In the genomic region with DNA sequence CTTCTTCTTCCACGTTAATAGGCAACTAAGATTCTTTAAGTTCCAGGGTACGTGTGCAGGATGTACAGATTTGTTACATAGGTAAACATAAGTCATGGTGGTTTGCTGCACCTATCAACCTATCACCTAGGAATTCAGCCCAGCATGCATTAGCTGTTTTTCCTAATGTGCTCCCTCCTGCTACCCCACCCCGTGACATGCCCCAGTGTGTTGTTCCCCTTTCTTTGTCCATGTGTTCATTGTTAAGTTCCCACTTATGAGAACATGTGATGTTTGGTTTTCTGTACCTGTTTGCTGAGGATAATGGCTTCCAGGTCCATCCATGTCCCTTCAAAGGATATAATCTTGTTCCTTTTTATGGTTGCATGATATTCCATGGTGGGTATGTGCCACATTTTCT, we compare ENCODE assay signal across 25 cellular contexts. TPM values are rescaled to one million over a fixed set of nuclear protein-coding genes. Genes with fewer than 3 reads are reported as not detected.
DNase-seq lines count a peak whose midpoint lies in the region; ATAC-seq and TF ChIP-seq lines count a peak whose summit lies in the region.
"Had no signal": no experiment of that assay in that cellular context is flagged by ENCODE, and none has a peak within 500 bp of the region (broad histone marks: within the 10 kb centered on the region; RNA-seq: fewer than 3 reads in every experiment).

No MANE protein-coding gene starts in this region.

- BruUV-seq in A673 (replicated peaks; lab: Mats Ljungman, UMichigan) (TSS peak; percentile 6), PC-9 (replicated peaks; lab: Mats Ljungman, UMichigan) (TSS peak; percentile 10)

- H3K9me2 ChIP-seq in PC-9 (ENCODE audit: insufficient read depth) = no peaks in the 10 kb centered on the region

- H3K9me3 ChIP-seq in A673 (ENCODE audit: low read depth, low read length, poor library complexity, severe bottlenecking) (no peaks in the 10 kb centered on the region), PC-9 (ENCODE audit: insufficient read depth, low read depth) (no peaks in the 10 kb centered on the region), psoas muscle (no peaks in the 10 kb centered on the region)
- H3K9me3 ChIP-seq: HAP-1, SJSA1 had no signal

- no peaks in the 10 kb centered on the region for H3K4me1 ChIP-seq in A673 (ENCODE audit: insufficient read depth, low read length, poor library complexity, severe bottlenecking)
- H3K4me1 ChIP-seq in PC-9 (replicated peaks; ENCODE audit: insufficient read depth) = no peaks in the 10 kb centered on the region
- no peaks in the 10 kb centered on the region for H3K4me1 ChIP-seq in psoas muscle
- H3K4me1 ChIP-seq: HAP-1, SJSA1 had no signal

- no peak overlapping the region for H3K27ac ChIP-seq in A673 (ENCODE audit: low read depth, low read length, poor library complexity, severe bottlenecking)
- no peak overlapping the region for H3K27ac ChIP-seq in PC-9
- no peak overlapping the region for H3K27ac ChIP-seq in psoas muscle
- H3K27ac ChIP-seq: HL-60, KMS-11, SJSA1 had no signal

- H3K4me1 Mint-ChIP-seq in naive thymus-derived CD8-positive, alpha-beta T cell = peaks cover 0 to 3% (median 1%) of the 10 kb centered on the region in 4 donors
- H3K4me1 Mint-ChIP-seq: IgD-negative memory B cell had no signal

- H3K36me3 ChIP-seq in A673 (ENCODE audit: insufficient read depth, low read length, poor library complexity, severe bottlenecking) = peaks cover 13% of the 10 kb centered on the region
- H3K36me3 ChIP-seq in PC-9 (ENCODE audit: low read depth) = no peaks in the 10 kb centered on the region; the same call in 1 of the 2 replicates
- peaks cover 0 to 39% of the 10 kb centered on the region in 2 donors for H3K36me3 ChIP-seq in psoas muscle (ENCODE audit: insufficient read depth in 1 of 2, low read depth in 1 of 2)

- H3K27me3 Mint-ChIP-seq in naive thymus-derived CD8-positive, alpha-beta T cell = peaks cover 0 to 11% (median 0%) of the 10 kb centered on the region in 5 donors

- CTCF ChIA-PET in A673 (lab: Charles Lee) = no interaction called here
- CTCF ChIA-PET in PC-9 (lab: Charles Lee) = no interaction called here

- H3K9me3 Mint-ChIP-seq in naive thymus-derived CD8-positive, alpha-beta T cell = no peaks in the 10 kb centered on the region
- H3K9me3 Mint-ChIP-seq: IgD-negative memory B cell had no signal

- no peak overlapping the region for H2AFZ ChIP-seq in PC-9

- TF ChIP-seq CTCF in A673 (conservative IDR thresholded peaks at IDR 0.05; ENCODE audit: low read depth, low read length) = no peak
- TF ChIP-seq CTCF in PC-9 (conservative IDR thresholded peaks at IDR 0.05) = no peak
- TF ChIP-seq CTCF in psoas muscle (IDR thresholded peaks at IDR 0.05) = no peak

- no peak for ATAC-seq in naive thymus-derived CD8-positive, alpha-beta T cell
- ATAC-seq in psoas muscle (no peak), HG03139 (IDR thresholded peaks at IDR 0.05; ENCODE audit: unreplicated experiment) (no peak)

- no peaks in the 10 kb centered on the region for H3K27me3 ChIP-seq in A673 (replicated peaks; ENCODE audit: insufficient read depth, low read depth, low read length, poor library complexity)
- no peaks in the 10 kb centered on the region for H3K27me3 ChIP-seq in PC-9 (ENCODE audit: insufficient read depth, low read depth)
- H3K27me3 ChIP-seq in psoas muscle (ENCODE audit: insufficient read depth in 3 of 3, low read length in 2 of 3) = no peaks in the 10 kb centered on the region
- H3K27me3 ChIP-seq: SJSA1 had no signal

- POLR2A ChIA-PET in A673 (lab: Charles Lee; ENCODE audit: low non-redundant PET) (no interaction called here), PC-9 (lab: Charles Lee; ENCODE audit: unreplicated experiment) (interaction anchor here (0.7 kb wide), 1 partner anchor 103 kb away, joined by 4 read pairs; no protein-coding TSS in a partner anchor)
- POLR2A ChIA-PET in naive thymus-derived CD8-positive, alpha-beta T cell (lab: Charles Lee) = no interaction called here

- peak overlapping the region in 2 of 10 donors; percentile 53 to 62 for H3K27ac Mint-ChIP-seq in naive thymus-derived CD8-positive, alpha-beta T cell
- H3K27ac Mint-ChIP-seq: IgD-negative memory B cell had no signal

- no peak for DNase-seq in A673 (ENCODE audit: low spot score)
- DNase-seq in Ammon's horn (ENCODE audit: low spot score) = peak; percentile 11
- DNase-seq in PC-9 = no peak
- peak; percentile 11 for DNase-seq in medulla oblongata (ENCODE audit: extremely low spot score)
- DNase-seq in naive thymus-derived CD8-positive, alpha-beta T cell = no peak
- no peak for DNase-seq in psoas muscle
- DNase-seq in NK-92 (lab: John Stamatoyannopoulos, UW; ENCODE audit: unreplicated experiment) = no peak
- DNase-seq: GOT3; MV-4-11; NCI-H1105; NCI-H146; NCI-H1930; NCI-H2107; NCI-H524 treated with DMSO at 0.1 percent for 48 hours; NCI-H774; NK-92 treated with Interleukin-12 subunit alpha and Interleukin-12 subunit beta, amount 100 ng/mL, for 24 hours; Right ventricle myocardium superior; RPMI8226 had no signal

- H3F3A ChIP-seq in PC-9 (ENCODE audit: insufficient read depth, low read depth) = no peaks in the 10 kb centered on the region

- no peak overlapping the region for H3K4me2 ChIP-seq in PC-9
- H3K4me2 ChIP-seq: KMS-11 had no signal

- WGBS in psoas muscle, 3 donors = 84 to 93% (median 88%) methylated on average over 3 of the region's 3 CpGs

- intact Hi-C loops in A673 (cut with micrococcal nuclease; ENCODE audit: unreplicated experiment) (no loop called here), PC-9 (cut with micrococcal nuclease; ENCODE audit: unreplicated experiment) (no loop called here), psoas muscle (cut with DNase I) (no loop called here)

- no peaks in the 10 kb centered on the region for H4K20me1 ChIP-seq in PC-9 (ENCODE audit: insufficient read depth)

- peaks cover 5 to 45% (median 8%) of the 10 kb centered on the region in 3 donors for H3K36me3 Mint-ChIP-seq in naive thymus-derived CD8-positive, alpha-beta T cell

- H3K79me2 ChIP-seq in PC-9 (ENCODE audit: low read depth) = no peaks in the 10 kb centered on the region

- H3K4me3 ChIP-seq in A673 (ENCODE audit: low read depth, low read length, poor library complexity, severe bottlenecking) (no peak overlapping the region), PC-9 (no peak overlapping the region), psoas muscle (no peak overlapping the region)
- H3K4me3 ChIP-seq: HAP-1, SJSA1 had no signal

- no peak overlapping the region for H3K4me3 Mint-ChIP-seq in naive thymus-derived CD8-positive, alpha-beta T cell
- H3K4me3 Mint-ChIP-seq: IgD-negative memory B cell had no signal

RNA-seq across cellular contexts. Expression of a gene that starts 21.1 kb away (rescaled TPM):
- total RNA-seq in A673 (2021) = 209 and 230 TPM in 2 replicates
- total RNA-seq in PC-9 (2021) = 80.8 and 111 TPM in 2 replicates
- 10 to 100 TPM; 62.0 to 62.5 TPM for total RNA-seq in naive thymus-derived CD8-positive, alpha-beta T cell
- polyA plus RNA-seq in naive thymus-derived CD8-positive, alpha-beta T cell = 100 to 1,000 TPM in 2 of 3 donors, 10 to 100 TPM in 1; 97.2 to 136 (median 105) TPM
- 100 to 1,000 TPM in 3 of 4 donors, 10 to 100 TPM in 1; 84.1 to 146 (median 105) TPM for total RNA-seq in psoas muscle
- polyA plus RNA-seq in psoas muscle = 100 to 1,000 TPM; 113 to 229 (median 143) TPM

RNA-seq across cellular contexts. Expression of a gene that starts 24.6 kb away (rescaled TPM):
- total RNA-seq in A673 (2021) (not detected in 2 replicates), PC-9 (2021) (0.52 and 0.80 TPM in 2 replicates), psoas muscle (under 1 TPM in 1 of 4 donors, not detected in 3; 0.53 TPM)
- total RNA-seq in naive thymus-derived CD8-positive, alpha-beta T cell = not detected
- not detected for polyA plus RNA-seq in naive thymus-derived CD8-positive, alpha-beta T cell
- polyA plus RNA-seq in psoas muscle = under 1 TPM in 2 of 3 donors, not detected in 1; 0.01 to 0.08 TPM
- total RNA-seq: Right ventricle myocardium superior, SJSA1 had no signal
- polyA plus RNA-seq: BJ, IgD-negative memory B cell had no signal

RNA-seq across cellular contexts. Expression of a gene that starts 52.9 kb away (rescaled TPM):
- total RNA-seq in A673 (2021) (58.1 and 59.3 TPM in 2 replicates), PC-9 (2021) (59.5 and 64.3 TPM in 2 replicates), psoas muscle (10 to 100 TPM; 46.7 to 79.0 (median 73.8) TPM)
- total RNA-seq in naive thymus-derived CD8-positive, alpha-beta T cell = 100 to 1,000 TPM; 107 to 118 TPM
- polyA plus RNA-seq in naive thymus-derived CD8-positive, alpha-beta T cell = 10 to 100 TPM; 92.2 to 93.4 (median 92.2) TPM
- 100 to 1,000 TPM in 1 of 3 donors, 10 to 100 TPM in 2; 39.0 to 100 (median 45.6) TPM for polyA plus RNA-seq in psoas muscle

Comparison
In these comparisons a context has a peak if more than half of its experiments do, and no peak if none do; other contexts are left out.
1. DNase-seq: peak in Ammon's horn (single experiment) and medulla oblongata (single experiment); none in A673 (single experiment), PC-9 (0 of 2), naive thymus-derived CD8-positive, alpha-beta T cell (0 of 10), psoas muscle (0 of 2) and NK-92 (single experiment).